In genomic region chr14:97706814-97707213, GRCh38 we compare ENCODE assay signal across 19 cellular contexts.
DNase-seq lines count a peak whose midpoint lies in the region; ATAC-seq and FAIRE-seq lines count a peak whose summit lies in the region.
"Had no signal": no experiment of that assay in that cellular context is flagged by ENCODE, and none has a peak within 500 bp of the region (broad histone marks: within the 10 kb centered on the region; RNA-seq: fewer than 3 reads in every experiment).

No MANE protein-coding gene starts in this region.

- no peak overlapping the region for H2BK15ac ChIP-seq in mesendoderm (replicated peaks; ENCODE audit: low read depth)

- H3K18ac ChIP-seq in mesendoderm (ENCODE audit: low read length) = no peak overlapping the region

- H3K4me1 Mint-ChIP-seq in CD4-positive, alpha-beta memory T cell = peaks cover 81 to 100% (median 88%) of the 10 kb centered on the region in 4 donors
- peaks cover 90% of the 10 kb centered on the region for H3K4me1 Mint-ChIP-seq in T-helper 2 cell treated with Interferon-gamma antibody and Interleukin-4, amounts not matched to agents 5 μg/mL and 100 μg/mL, for 36 hours (ENCODE audit: low read depth)

- H3K4me2 ChIP-seq in BLaER1 = peak overlapping the region; percentile 36
- no peak overlapping the region for H3K4me2 ChIP-seq in mesendoderm (ENCODE audit: low read length)
- H3K4me2 ChIP-seq: GM23338, SK-N-SH had no signal

- FAIRE-seq in RCC 7860 (lab: Jason Lieb, UNC) = no peak

- H4K5ac ChIP-seq in mesendoderm (ENCODE audit: low read length) = no peak overlapping the region

- H3K56ac ChIP-seq in mesendoderm (ENCODE audit: low read length) = no peak overlapping the region

- H4K8ac ChIP-seq in mesendoderm (ENCODE audit: low read depth, low read length) = no peak overlapping the region

- WGBS in mesendoderm (ENCODE audit: extremely low coverage, insufficient coverage, low lambda C conversion rate) = no CpG with 5 or more reads among the region's 2 CpGs

- peak overlapping the region in 7 of 8 donors; percentile 61 to 88 (median 72) for H3K4me3 Mint-ChIP-seq in CD4-positive, alpha-beta memory T cell
- peak overlapping the region; percentile 81 for H3K4me3 Mint-ChIP-seq in T-helper 2 cell treated with Interferon-gamma antibody and Interleukin-4, amounts not matched to agents 5 μg/mL and 100 μg/mL, for 36 hours
- H3K4me3 Mint-ChIP-seq: GM23338 had no signal

- peak overlapping the region; percentile 43 for H2AK5ac ChIP-seq in mesendoderm (ENCODE audit: low read length)

- H4K20me1 ChIP-seq in BLaER1 = no peaks in the 10 kb centered on the region

- H3K9ac ChIP-seq in BLaER1 = no peak overlapping the region
- H3K9ac ChIP-seq in mesendoderm (ENCODE audit: low read length) = no peak overlapping the region
- H3K9ac ChIP-seq: parathyroid adenoma, SK-N-SH had no signal

- intact Hi-C loops in CD4-positive, alpha-beta memory T cell (cut with micrococcal nuclease) = loop anchor here (5.0 to 10.0 kb wide), 6 partner anchors 85 to 1565 kb away; partner anchors contain the start of gene BCL11B

- CTCF ChIA-PET in CD4-positive, alpha-beta memory T cell (lab: Charles Lee; ENCODE audit: partially characterized antibody) = interaction anchor here (1.4 to 3.6 kb wide), 3 partner anchors 18 to 271 kb away, joined by 5 to 14 read pairs (median 8); no protein-coding TSS in a partner anchor

- H3K36me3 ChIP-seq in BLaER1 (no peaks in the 10 kb centered on the region), mesendoderm (ENCODE audit: control insufficient read depth, insufficient read depth, low read length) (no peaks in the 10 kb centered on the region)
- no peaks in the 10 kb centered on the region for H3K36me3 ChIP-seq in CD4-positive, alpha-beta memory T cell (ENCODE audit: insufficient read depth, low read length)
- H3K36me3 ChIP-seq: brain microvascular endothelial cell, left ventricle myocardium inferior had no signal

- H3K79me2 ChIP-seq in mesendoderm (ENCODE audit: control insufficient read depth, insufficient read depth, low read length) = no peaks in the 10 kb centered on the region
- H3K79me2 ChIP-seq: parathyroid adenoma had no signal

- H3K27ac ChIP-seq in BLaER1 (no peak overlapping the region), mesendoderm (ENCODE audit: low read depth, low read length) (no peak overlapping the region)
- H3K27ac ChIP-seq in CD4-positive, alpha-beta memory T cell (ENCODE audit: low read depth, low read length) = peak overlapping the region; percentile 2
- H3K27ac ChIP-seq: brain microvascular endothelial cell, HL-60, left ventricle myocardium inferior, testis had no signal

- H3K27me3 Mint-ChIP-seq in CD4-positive, alpha-beta memory T cell = no peaks in the 10 kb centered on the region
- H3K27me3 Mint-ChIP-seq in T-helper 2 cell treated with Interferon-gamma antibody and Interleukin-4, amounts not matched to agents 5 μg/mL and 100 μg/mL, for 36 hours (ENCODE audit: low read depth) = no peaks in the 10 kb centered on the region

- ATAC-seq in HG03378 (IDR thresholded peaks at IDR 0.05; ENCODE audit: unreplicated experiment) = no peak
- ATAC-seq: GM23338, Panc1 had no signal

- no peak overlapping the region for H2BK120ac ChIP-seq in mesendoderm (ENCODE audit: low read depth, low read length)

- H3K27me3 ChIP-seq in BLaER1 (no peaks in the 10 kb centered on the region), mesendoderm (ENCODE audit: insufficient read depth, low read length, poor library complexity) (no peaks in the 10 kb centered on the region)
- H3K27me3 ChIP-seq in CD4-positive, alpha-beta memory T cell (ENCODE audit: insufficient read depth, low read length) = no peaks in the 10 kb centered on the region
- H3K27me3 ChIP-seq: brain microvascular endothelial cell, testis had no signal

- POLR2A ChIA-PET in CD4-positive, alpha-beta memory T cell (lab: Charles Lee; ENCODE audit: partially characterized antibody) = interaction anchor here (0.8 to 9.3 kb wide), 10 partner anchors 9 to 1565 kb away, joined by 3 to 66 read pairs (median 8); partner anchors contain the start of gene BCL11B

- no peaks in the 10 kb centered on the region for H3K9me3 ChIP-seq in BLaER1
- H3K9me3 ChIP-seq in CD4-positive, alpha-beta memory T cell (ENCODE audit: control insufficient read depth in 1 of 2, low read length in 2 of 2) = peaks cover 0 to 4% of the 10 kb centered on the region in 2 donors
- H3K9me3 ChIP-seq: left ventricle myocardium inferior, SK-N-SH, testis had no signal

- H3K9me3 Mint-ChIP-seq in CD4-positive, alpha-beta memory T cell = peaks cover 0 to 11% (median 0%) of the 10 kb centered on the region in 8 donors
- H3K9me3 Mint-ChIP-seq in T-helper 2 cell treated with Interferon-gamma antibody and Interleukin-4, amounts not matched to agents 5 μg/mL and 100 μg/mL, for 36 hours = peaks cover 10% of the 10 kb centered on the region

- no peaks in the 10 kb centered on the region for H3K36me3 Mint-ChIP-seq in CD4-positive, alpha-beta memory T cell
- H3K36me3 Mint-ChIP-seq in T-helper 2 cell treated with Interferon-gamma antibody and Interleukin-4, amounts not matched to agents 5 μg/mL and 100 μg/mL, for 36 hours (ENCODE audit: low read depth) = peaks cover 14% of the 10 kb centered on the region

- DNase-seq in CD4-positive, alpha-beta memory T cell = no peak
- peak; percentile 19 for DNase-seq in T-helper 2 cell treated with Interferon-gamma antibody and Interleukin-4, amounts not matched to agents 5 μg/mL and 100 μg/mL, for 36 hours (ENCODE audit: low spot score)
- DNase-seq in mesendoderm = no peak
- DNase-seq in DMS114 treated with DMSO at 0.1 percent for 48 hours (lab: John Stamatoyannopoulos, UW; ENCODE audit: unreplicated experiment) = no peak
- no peak for DNase-seq in RCC 7860 (ENCODE audit: low spot score)
- DNase-seq: activated CD4-positive, alpha-beta T cell treated with anti-CD3 and anti-CD28 coated beads, Interleukin-2, amount 50 U/mL, for 4 hours; brain microvascular endothelial cell; DMS153; left ventricle myocardium inferior; NCI-H2171; SK-N-SH; stimulated activated CD4-positive, alpha-beta T cell treated with anti-CD3 and anti-CD28 coated beads, Interleukin-4, amount 100 ng/mL, for 24 hours; testis had no signal

- H2BK5ac ChIP-seq in mesendoderm (ENCODE audit: low read length) = no peak overlapping the region

- no peaks in the 10 kb centered on the region for H3K79me1 ChIP-seq in mesendoderm (ENCODE audit: low read length)

- H3K4ac ChIP-seq in mesendoderm (ENCODE audit: low read depth, low read length) = no peak overlapping the region

- peak overlapping the region; percentile 56 to 85 (median 78) for H3K27ac Mint-ChIP-seq in CD4-positive, alpha-beta memory T cell
- H3K27ac Mint-ChIP-seq in T-helper 2 cell treated with Interferon-gamma antibody and Interleukin-4, amounts not matched to agents 5 μg/mL and 100 μg/mL, for 36 hours = peak overlapping the region; percentile 93
- H3K27ac Mint-ChIP-seq: GM23338 had no signal

- H3K4me3 ChIP-seq in BLaER1 = no peak overlapping the region
- H3K4me3 ChIP-seq in CD4-positive, alpha-beta memory T cell (ENCODE audit: low read length in 2 of 2) = peak overlapping the region in 1 of 2 donors; percentile 29
- no peak overlapping the region for H3K4me3 ChIP-seq in mesendoderm (ENCODE audit: low read length)
- H3K4me3 ChIP-seq: GM23338, left ventricle myocardium inferior, testis had no signal

- H3K23ac ChIP-seq in mesendoderm (ENCODE audit: low read length) = no peak overlapping the region

- H3K4me1 ChIP-seq in BLaER1 (peaks cover 35% of the 10 kb centered on the region), mesendoderm (ENCODE audit: control insufficient read depth, low read depth, low read length) (no peaks in the 10 kb centered on the region)
- peaks cover 92% of the 10 kb centered on the region for H3K4me1 ChIP-seq in CD4-positive, alpha-beta memory T cell (ENCODE audit: insufficient read depth, low read length)
- H3K4me1 ChIP-seq: left ventricle myocardium inferior, testis had no signal
